In genomic region chr12:94771199-94771598, GRCh38 we compare ENCODE assay signal across 25 cellular contexts.
"Had no signal": no experiment of that assay in that cellular context is flagged by ENCODE, and none has a peak within 500 bp of the region (broad histone marks: within the 10 kb centered on the region; RNA-seq: fewer than 3 reads in every experiment).

No MANE protein-coding gene starts in this region.

- FAIRE-seq: endometrium, frontal cortex had no signal

- H3K27ac ChIP-seq: ascending aorta, breast epithelium, cardiac muscle cell, coronary artery, heart left ventricle had no signal

- H3K4me3 ChIP-seq: ascending aorta, breast epithelium, cardiac muscle cell, coronary artery, heart left ventricle had no signal

- H3K4me1 ChIP-seq: breast epithelium had no signal

- H3K27me3 ChIP-seq: ascending aorta, breast epithelium, cardiac muscle cell had no signal

- DNase-seq: activated CD4-positive, alpha-beta memory T cell treated with anti-CD3 and anti-CD28 coated beads, Interleukin-2, amount 10 ng/mL, durations not matched to agents 7 days and 5 days; activated CD4-positive, alpha-beta T cell treated with anti-CD3 and anti-CD28 coated beads for 1 hour; activated CD4-positive, alpha-beta T cell treated with anti-CD3 and anti-CD28 coated beads for 4 hours; activated CD4-positive, alpha-beta T cell treated with anti-CD3 and anti-CD28 coated beads, Interleukin-2, amount 10 ng/mL, durations not matched to agents 7 days and 5 days; activated CD4-positive, alpha-beta T cell treated with anti-CD3 and anti-CD28 coated beads, Interleukin-2, amount 50 U/mL, for 4 hours; activated CD8-positive, alpha-beta memory T cell treated with anti-CD3 and anti-CD28 coated beads, Interleukin-2, amount 50 U/mL, for 48 hours; activated gamma-delta T cell; activated naive CD4-positive, alpha-beta T cell; activated naive CD4-positive, alpha-beta T cell treated with anti-CD3 and anti-CD28 coated beads, Interleukin-2, amount 10 ng/mL, durations not matched to agents 7 days and 5 days; activated naive CD8-positive, alpha-beta T cell treated with anti-CD3 and anti-CD28 coated beads, Interleukin-2, amount 10 ng/mL, durations not matched to agents 7 days and 5 days; activated T-cell treated with anti-CD3 and anti-CD28 coated beads for 4 hours; activated T-cell treated with anti-CD3 and anti-CD28 coated beads, Interleukin-2, amount 50 U/mL, for 24 hours; activated T-cell treated with anti-CD3 and anti-CD28 coated beads, Interleukin-2, amount 50 U/mL, for 72 hours; central memory CD4-positive, alpha-beta T cell; cerebellar nuclear complex; effector CD8-positive, alpha-beta T cell; foreskin fibroblast; heart left ventricle; T-helper 2 cell had no signal

- H3K36me3 ChIP-seq: ascending aorta, breast epithelium, cardiac muscle cell, heart left ventricle had no signal
